ENCODE assay signal across 8 cellular contexts in the genomic region with DNA sequence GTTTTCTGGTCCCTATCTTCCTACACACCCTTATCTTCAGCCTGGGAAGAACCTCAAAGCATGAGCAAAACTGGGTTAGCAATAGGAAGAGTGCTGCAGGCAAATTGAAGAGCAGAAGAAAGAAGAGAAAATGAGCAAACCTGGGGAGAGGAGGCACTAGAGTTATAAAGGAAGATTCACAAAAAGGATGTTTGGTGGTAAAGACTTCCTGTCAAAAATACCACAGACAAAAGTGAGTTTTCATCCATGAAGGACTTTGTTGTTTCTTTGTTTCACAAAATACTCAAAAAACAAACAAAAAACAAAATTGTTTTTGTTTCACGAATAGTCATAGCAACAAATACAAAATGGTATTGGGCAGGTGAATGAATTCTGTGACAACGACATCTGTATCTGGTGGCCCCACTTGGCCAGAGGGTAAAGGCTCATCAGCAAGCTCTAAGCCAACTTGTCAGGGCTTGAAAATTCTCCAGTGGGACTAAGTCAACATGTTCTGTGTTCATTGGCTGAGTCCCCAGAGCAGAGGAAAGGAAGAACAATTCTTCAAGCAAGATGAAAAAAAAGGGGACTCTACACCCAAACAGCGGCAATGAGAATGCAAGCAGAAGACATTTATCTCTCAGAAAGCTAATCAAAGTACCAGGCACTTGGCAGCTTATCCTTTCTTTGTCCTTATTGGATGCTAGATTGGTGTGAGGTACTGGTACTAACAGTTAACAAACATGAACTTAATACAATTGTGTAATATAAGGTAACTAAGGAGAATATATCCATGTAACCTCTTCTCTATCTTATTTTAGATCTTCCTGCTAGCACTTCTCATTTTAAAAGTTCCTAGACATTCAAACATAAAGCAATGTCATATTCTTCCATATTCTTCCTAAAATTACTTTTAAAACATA. TPM values are rescaled to one million over a fixed set of nuclear protein-coding genes. Genes with fewer than 3 reads are reported as not detected.
DNase-seq lines count a peak whose midpoint lies in the region; ATAC-seq and TF ChIP-seq lines count a peak whose summit lies in the region.

No MANE protein-coding gene starts in this region.

- TF ChIP-seq EP300 in transverse colon (IDR thresholded peaks at IDR 0.05; ENCODE audit: low read depth), result no peak

- H3K9me3 ChIP-seq in breast epithelium (no peaks in the 10 kb centered on the region), right cardiac atrium (ENCODE audit: control insufficient read depth, low read length) (no peaks in the 10 kb centered on the region), transverse colon (no peaks in the 10 kb centered on the region)

- WGBS in right cardiac atrium, result 33% methylated on average over 3 of the region's 3 CpGs
- WGBS in transverse colon (ENCODE audit: low coverage in 1 of 2), 2 donors, result 58 to 64% methylated on average over 3 of the region's 3 CpGs

- no peak overlapping the region for H3K4me3 ChIP-seq in breast epithelium
- H3K4me3 ChIP-seq in right cardiac atrium (ENCODE audit: low read length), result no peak overlapping the region
- no peak overlapping the region for H3K4me3 ChIP-seq in transverse colon

- POLR2A ChIA-PET in MCF 10A (lab: Yijun Ruan, JAX), result interaction anchor here (0.7 kb wide), 1 partner anchor 1607 kb away, joined by 3 read pairs; no protein-coding TSS in a partner anchor
- POLR2A ChIA-PET in activated CD4-positive, alpha-beta memory T cell treated with anti-CD3 and anti-CD28 coated beads, Interleukin-2, amount 10 ng/mL, durations not matched to agents 7 days and 5 days (lab: Charles Lee), result interaction anchor here (0.9 to 3.6 kb wide), 4 partner anchors 9 to 246 kb away, joined by 3 to 21 read pairs (median 13); partner anchors contain the start of genes ATP8B4 and GABPB1

- H3K27me3 ChIP-seq in breast epithelium (no peaks in the 10 kb centered on the region), right cardiac atrium (ENCODE audit: control insufficient read depth, insufficient read depth) (no peaks in the 10 kb centered on the region), transverse colon (no peaks in the 10 kb centered on the region)

- peaks cover 18% of the 10 kb centered on the region for H3K4me1 Mint-ChIP-seq in MCF 10A (ENCODE audit: insufficient read depth, unreplicated experiment)
- H3K4me1 Mint-ChIP-seq in activated CD4-positive, alpha-beta memory T cell treated with anti-CD3 and anti-CD28 coated beads, Interleukin-2, amount 10 ng/mL, durations not matched to agents 7 days and 5 days, result peaks cover 84% of the 10 kb centered on the region

- H3K4me3 Mint-ChIP-seq in MCF 10A (ENCODE audit: unreplicated experiment), result no peak overlapping the region
- peak overlapping the region; percentile 37 for H3K4me3 Mint-ChIP-seq in activated CD4-positive, alpha-beta memory T cell treated with anti-CD3 and anti-CD28 coated beads, Interleukin-2, amount 10 ng/mL, durations not matched to agents 7 days and 5 days

- no peak for TF ChIP-seq POLR2A in breast epithelium (IDR thresholded peaks at IDR 0.05)
- TF ChIP-seq POLR2A in transverse colon (IDR thresholded peaks at IDR 0.05), result no peak

- H3K4me1 ChIP-seq in breast epithelium, result no peaks in the 10 kb centered on the region
- H3K4me1 ChIP-seq in right cardiac atrium (ENCODE audit: control insufficient read depth, insufficient read depth, low read length), result no peaks in the 10 kb centered on the region
- peaks cover 0 to 4% (median 0%) of the 10 kb centered on the region in 4 donors for H3K4me1 ChIP-seq in transverse colon

- H3K27me3 Mint-ChIP-seq in MCF 10A (ENCODE audit: insufficient read depth, unreplicated experiment), result no peaks in the 10 kb centered on the region
- H3K27me3 Mint-ChIP-seq in activated CD4-positive, alpha-beta memory T cell treated with anti-CD3 and anti-CD28 coated beads, Interleukin-2, amount 10 ng/mL, durations not matched to agents 7 days and 5 days, result no peaks in the 10 kb centered on the region

- TF ChIP-seq CTCF in MCF 10A (IDR thresholded peaks at IDR 0.05; ENCODE audit: unreplicated experiment), result no peak
- no peak for TF ChIP-seq CTCF in breast epithelium (IDR thresholded peaks at IDR 0.05)
- no peak for TF ChIP-seq CTCF in transverse colon (IDR thresholded peaks at IDR 0.05)

- CTCF ChIA-PET in MCF 10A (lab: Yijun Ruan, JAX), result interaction anchor here (0.6 to 0.9 kb wide), 2 partner anchors 195 to 1784 kb away, joined by 3 read pairs; no protein-coding TSS in a partner anchor
- CTCF ChIA-PET in activated CD4-positive, alpha-beta memory T cell treated with anti-CD3 and anti-CD28 coated beads, Interleukin-2, amount 10 ng/mL, durations not matched to agents 7 days and 5 days (lab: Charles Lee), result interaction anchor here (1.3 kb wide), 2 partner anchors 25 to 106 kb away, joined by 3 to 4 read pairs; no protein-coding TSS in a partner anchor

- intact Hi-C loops in MCF 10A (cut with micrococcal nuclease) (no loop called here), breast epithelium (cut with DNase I; ENCODE audit: low total_unique reads) (loop anchor here (2.0 kb wide), 1 partner anchor 27 kb away; no protein-coding TSS in a partner anchor), right cardiac atrium (cut with DNase I) (no loop called here), transverse colon (cut with DNase I; ENCODE audit: low total_unique reads) (no loop called here)

- no peaks in the 10 kb centered on the region for H3K36me3 ChIP-seq in breast epithelium
- H3K36me3 ChIP-seq in transverse colon, result no peaks in the 10 kb centered on the region

- no peaks in the 10 kb centered on the region for H3K9me3 Mint-ChIP-seq in MCF 10A (ENCODE audit: unreplicated experiment)
- peaks cover 2% of the 10 kb centered on the region for H3K9me3 Mint-ChIP-seq in activated CD4-positive, alpha-beta memory T cell treated with anti-CD3 and anti-CD28 coated beads, Interleukin-2, amount 10 ng/mL, durations not matched to agents 7 days and 5 days

- no TSS peak for BruUV-seq in MCF 10A (replicated peaks; lab: Mats Ljungman, UMichigan)

- H3K27ac Mint-ChIP-seq in MCF 10A (ENCODE audit: low read depth, unreplicated experiment), result no peak overlapping the region
- peak overlapping the region; percentile 91 for H3K27ac Mint-ChIP-seq in activated CD4-positive, alpha-beta memory T cell treated with anti-CD3 and anti-CD28 coated beads, Interleukin-2, amount 10 ng/mL, durations not matched to agents 7 days and 5 days

- H3K36me3 Mint-ChIP-seq in MCF 10A (ENCODE audit: insufficient read depth, unreplicated experiment), result no peaks in the 10 kb centered on the region
- peaks cover 26% of the 10 kb centered on the region for H3K36me3 Mint-ChIP-seq in activated CD4-positive, alpha-beta memory T cell treated with anti-CD3 and anti-CD28 coated beads, Interleukin-2, amount 10 ng/mL, durations not matched to agents 7 days and 5 days (ENCODE audit: low read depth)

- peak; percentile 53 to 67 for ATAC-seq in right cardiac atrium
- no peak for ATAC-seq in HG03025 (IDR thresholded peaks at IDR 0.05; ENCODE audit: low FRiP score, unreplicated experiment)
- no peak for ATAC-seq in GM18907 (IDR thresholded peaks at IDR 0.05; ENCODE audit: unreplicated experiment)

- in situ Hi-C loops in transverse colon (cut with MboI; ENCODE audit: low pct_ligation_motif_present in 1 of 4, low pct_unique_long_range_greater_than_20kb in 1 of 4, low sequenced_read_pairs in 3 of 4), result no loop called here

- H3K27ac ChIP-seq in breast epithelium, result no peak overlapping the region
- no peak overlapping the region for H3K27ac ChIP-seq in right cardiac atrium (ENCODE audit: low read length)
- peak overlapping the region; percentile 24 to 58 (median 44) for H3K27ac ChIP-seq in transverse colon

- DNase-seq in MCF 10A (ENCODE audit: unreplicated experiment) (peak; percentile 21), breast epithelium (ENCODE audit: low spot score in 2 of 2) (no peak), right cardiac atrium (no peak), transverse colon (no peak), AG20443 (ENCODE audit: low spot score) (no peak)
- no peak for DNase-seq in activated CD4-positive, alpha-beta memory T cell treated with anti-CD3 and anti-CD28 coated beads, Interleukin-2, amount 10 ng/mL, durations not matched to agents 7 days and 5 days

RNA-seq across cellular contexts. Expression of gene ATP8B4, which starts 9.7 kb away (rescaled TPM):
- total RNA-seq in MCF 10A (2022), result not detected in 2 replicates
- 10 to 100 TPM in 1 of 3 donors, 1 to 10 TPM in 2; 7.9 to 28.3 (median 9.5) TPM for total RNA-seq in breast epithelium
- 10 to 100 TPM; 19.9 to 20.7 TPM for total RNA-seq in activated CD4-positive, alpha-beta memory T cell treated with anti-CD3 and anti-CD28 coated beads, Interleukin-2, amount 10 ng/mL, durations not matched to agents 7 days and 5 days
- total RNA-seq in right cardiac atrium, result 10 to 100 TPM in 1 of 4 donors, 1 to 10 TPM in 3; 4.2 to 11.7 (median 6.1) TPM
- 3.0 TPM for polyA plus RNA-seq in right cardiac atrium
- 10 to 100 TPM in 2 of 4 donors, 1 to 10 TPM in 2; 6.2 to 26.2 (median 8.5) TPM for total RNA-seq in transverse colon

Comparison
In these comparisons a context has a peak if more than half of its experiments do, and no peak if none do; other contexts are left out.
1. H3K27ac ChIP-seq: peak in transverse colon (4 of 4); none in breast epithelium (0 of 2) and right cardiac atrium (single experiment).
2. ATAC-seq: peak in right cardiac atrium (2 of 2); none in HG03025 (single experiment) and GM18907 (single experiment).